20 cellular contexts compared by ENCODE assay signal in genomic region chr12:54970741-54971140, GRCh38. TPM values are rescaled to one million over a fixed set of nuclear protein-coding genes. Genes with fewer than 3 reads are reported as not detected.
DNase-seq lines count a peak whose midpoint lies in the region; ATAC-seq, FAIRE-seq and TF ChIP-seq lines count a peak whose summit lies in the region.
"Had no signal": no experiment of that assay in that cellular context is flagged by ENCODE, and none has a peak within 500 bp of the region (broad histone marks: within the 10 kb centered on the region; RNA-seq: fewer than 3 reads in every experiment).

No MANE protein-coding gene starts in this region.

- H3K4me1 ChIP-seq in CD8-positive, alpha-beta T cell (ENCODE audit: insufficient read depth, low read length), result peaks cover 77% of the 10 kb centered on the region
- H3K4me1 ChIP-seq in right atrium auricular region, result no peaks in the 10 kb centered on the region

- FAIRE-seq in GM19239 (lab: Jason Lieb, UNC), result no peak
- FAIRE-seq: GM12891, GM18507, H1 had no signal

- no peak overlapping the region for H3K4me3 Mint-ChIP-seq in activated CD4-positive, alpha-beta T cell treated with anti-CD3 and anti-CD28 coated beads for 36 hours
- no peak overlapping the region for H3K4me3 Mint-ChIP-seq in CD8-positive, alpha-beta T cell
- H3K4me3 Mint-ChIP-seq in activated naive CD8-positive, alpha-beta T cell, result peak overlapping the region; percentile 30

- TF ChIP-seq CTCF in CD8-positive, alpha-beta T cell (IDR thresholded peaks at IDR 0.05), result no peak
- no peak for TF ChIP-seq CTCF in right atrium auricular region (IDR thresholded peaks at IDR 0.05)

- CTCF ChIA-PET in activated CD4-positive, alpha-beta T cell treated with anti-CD3 and anti-CD28 coated beads for 36 hours (lab: Charles Lee), result interaction anchor here (0.6 to 12.3 kb wide), 7 partner anchors 9 to 374 kb away, joined by 3 to 123 read pairs (median 10); no protein-coding TSS in a partner anchor
- CTCF ChIA-PET in CD8-positive, alpha-beta T cell (lab: Charles Lee), result interaction anchor here (0.5 to 5.1 kb wide), 11 partner anchors 9 to 211 kb away, joined by 3 to 27 read pairs (median 6); partner anchors contain the start of genes MUCL1 and TESPA1

- no peak overlapping the region for H3K4me3 ChIP-seq in CD8-positive, alpha-beta T cell (ENCODE audit: low read depth, low read length)
- H3K4me3 ChIP-seq in right atrium auricular region, result no peak overlapping the region
- H3K4me3 ChIP-seq: BLaER1, MG63 had no signal

- H3K36me3 Mint-ChIP-seq in activated CD4-positive, alpha-beta T cell treated with anti-CD3 and anti-CD28 coated beads for 36 hours (ENCODE audit: low read depth), result peaks cover 74% of the 10 kb centered on the region
- H3K36me3 Mint-ChIP-seq in CD8-positive, alpha-beta T cell, result peaks cover 73% of the 10 kb centered on the region
- peaks cover 40% of the 10 kb centered on the region for H3K36me3 Mint-ChIP-seq in activated naive CD8-positive, alpha-beta T cell

- no peaks in the 10 kb centered on the region for H3K27me3 ChIP-seq in CD8-positive, alpha-beta T cell (ENCODE audit: insufficient read depth, low read length)
- H3K27me3 ChIP-seq in right atrium auricular region, result no peaks in the 10 kb centered on the region
- H3K27me3 ChIP-seq: BLaER1 had no signal

- no peak for DNase-seq in activated CD4-positive, alpha-beta T cell treated with anti-CD3 and anti-CD28 coated beads for 36 hours
- no peak for DNase-seq in activated CD4-positive, alpha-beta T cell treated with anti-CD3 and anti-CD28 coated beads for 1 hour
- no peak for DNase-seq in CD8-positive, alpha-beta T cell
- DNase-seq in head of caudate nucleus, result peak in 33 of 42 donors; percentile 19 to 86 (median 57)
- DNase-seq in GM19239 (ENCODE audit: insufficient read length, low spot score), result no peak
- no peak for DNase-seq in A172 (ENCODE audit: low spot score)
- DNase-seq in right atrium auricular region (ENCODE audit: low spot score), result no peak
- DNase-seq: 8988T, COR-L47, GF-D8, MG63, NCI-H1092, NCI-H2081 treated with DMSO at 0.1 percent for 48 hours, NCI-H510A treated with DMSO at 0.1 percent for 48 hours had no signal

- POLR2A ChIA-PET in activated CD4-positive, alpha-beta T cell treated with anti-CD3 and anti-CD28 coated beads for 36 hours (lab: Charles Lee), result no interaction called here
- POLR2A ChIA-PET in CD8-positive, alpha-beta T cell (lab: Charles Lee), result interaction anchor here (0.8 to 1.0 kb wide), 2 partner anchors 13 to 14 kb away, joined by 3 read pairs; no protein-coding TSS in a partner anchor

- H3K27me3 Mint-ChIP-seq in activated CD4-positive, alpha-beta T cell treated with anti-CD3 and anti-CD28 coated beads for 36 hours, result no peaks in the 10 kb centered on the region
- H3K27me3 Mint-ChIP-seq in CD8-positive, alpha-beta T cell (ENCODE audit: low read depth), result no peaks in the 10 kb centered on the region
- no peaks in the 10 kb centered on the region for H3K27me3 Mint-ChIP-seq in activated naive CD8-positive, alpha-beta T cell

- H3K9me3 ChIP-seq in CD8-positive, alpha-beta T cell (ENCODE audit: low read length), result no peaks in the 10 kb centered on the region
- H3K9me3 ChIP-seq in right atrium auricular region, result no peaks in the 10 kb centered on the region
- H3K9me3 ChIP-seq: BLaER1, MG63 had no signal

- ATAC-seq in activated CD4-positive, alpha-beta T cell treated with anti-CD3 and anti-CD28 coated beads for 36 hours, result no peak
- no peak for ATAC-seq in CD8-positive, alpha-beta T cell

- peak overlapping the region; percentile 21 for H3K27ac Mint-ChIP-seq in activated CD4-positive, alpha-beta T cell treated with anti-CD3 and anti-CD28 coated beads for 36 hours
- peak overlapping the region; percentile 83 for H3K27ac Mint-ChIP-seq in CD8-positive, alpha-beta T cell
- H3K27ac Mint-ChIP-seq in activated naive CD8-positive, alpha-beta T cell, result peak overlapping the region; percentile 83

- intact Hi-C loops in activated CD4-positive, alpha-beta T cell treated with anti-CD3 and anti-CD28 coated beads for 36 hours (cut with DNase I, micrococcal nuclease), result no loop called here
- intact Hi-C loops in CD8-positive, alpha-beta T cell (cut with DNase I, micrococcal nuclease), result loop anchor here in 1 of 2 experiments (2.0 kb wide), 1 partner anchor 14 kb away; the partner anchor contains the start of gene TESPA1
- intact Hi-C loops in head of caudate nucleus (cut with DNase I), result no loop called here

- H3K4me1 Mint-ChIP-seq in activated CD4-positive, alpha-beta T cell treated with anti-CD3 and anti-CD28 coated beads for 36 hours, result peaks cover 74% of the 10 kb centered on the region
- H3K4me1 Mint-ChIP-seq in CD8-positive, alpha-beta T cell (ENCODE audit: low read depth), result peaks cover 88% of the 10 kb centered on the region
- peaks cover 91% of the 10 kb centered on the region for H3K4me1 Mint-ChIP-seq in activated naive CD8-positive, alpha-beta T cell (ENCODE audit: low read depth)

- H3K27ac ChIP-seq in CD8-positive, alpha-beta T cell (ENCODE audit: low read depth, low read length), result no peak overlapping the region
- no peak overlapping the region for H3K27ac ChIP-seq in right atrium auricular region
- H3K27ac ChIP-seq: BLaER1 had no signal

- H3K9me3 Mint-ChIP-seq in activated CD4-positive, alpha-beta T cell treated with anti-CD3 and anti-CD28 coated beads for 36 hours (ENCODE audit: low read depth), result no peaks in the 10 kb centered on the region
- no peaks in the 10 kb centered on the region for H3K9me3 Mint-ChIP-seq in CD8-positive, alpha-beta T cell
- no peaks in the 10 kb centered on the region for H3K9me3 Mint-ChIP-seq in activated naive CD8-positive, alpha-beta T cell (ENCODE audit: low read depth)

- H3K36me3 ChIP-seq in CD8-positive, alpha-beta T cell (ENCODE audit: insufficient read depth, low read length), result peaks cover 18% of the 10 kb centered on the region
- no peaks in the 10 kb centered on the region for H3K36me3 ChIP-seq in right atrium auricular region
- H3K36me3 ChIP-seq: BLaER1, MG63 had no signal

RNA-seq across cellular contexts. Expression of gene TESPA1, which starts 13.8 kb away (rescaled TPM):
- 100 to 1,000 TPM in 1 of 2 experiments, 10 to 100 TPM in 1; 81.0 to 107 TPM for total RNA-seq in activated CD4-positive, alpha-beta T cell treated with anti-CD3 and anti-CD28 coated beads for 36 hours
- 10 to 100 TPM; 70.9 to 84.8 TPM for total RNA-seq in CD8-positive, alpha-beta T cell
- not detected in 2 replicates for total RNA-seq in A172 (2014; rRNA removed; shearing (Covaris generic))
- under 1 TPM in 1 of 2 donors, not detected in 1; 0.19 TPM for total RNA-seq in right atrium auricular region
- total RNA-seq: H1 had no signal

RNA-seq across cellular contexts. Expression of gene NEUROD4, which starts 49.0 kb away (rescaled TPM):
- not detected for total RNA-seq in activated CD4-positive, alpha-beta T cell treated with anti-CD3 and anti-CD28 coated beads for 36 hours
- total RNA-seq in CD8-positive, alpha-beta T cell, result not detected
- not detected in 2 replicates for total RNA-seq in A172 (2014; rRNA removed; shearing (Covaris generic))
- not detected for total RNA-seq in right atrium auricular region
- total RNA-seq: Daoy, H1 had no signal

Comparison
In these comparisons a context has a peak if more than half of its experiments do, and no peak if none do; other contexts are left out.
1. DNase-seq: peak in head of caudate nucleus (33 of 42); none in activated CD4-positive, alpha-beta T cell treated with anti-CD3 and anti-CD28 coated beads for 36 hours (single experiment), activated CD4-positive, alpha-beta T cell treated with anti-CD3 and anti-CD28 coated beads for 1 hour (single experiment), CD8-positive, alpha-beta T cell (0 of 7), GM19239 (single experiment), A172 (single experiment) and right atrium auricular region (single experiment).
2. H3K27ac Mint-ChIP-seq: peak in every context shown above with its lines; median percentile 83 in CD8-positive, alpha-beta T cell; 83 in activated naive CD8-positive, alpha-beta T cell; 21 in activated CD4-positive, alpha-beta T cell treated with anti-CD3 and anti-CD28 coated beads for 36 hours.
3. RNA of gene TESPA1, which starts 13.8 kb away (total RNA-seq): 81.0 to 107 TPM in activated CD4-positive, alpha-beta T cell treated with anti-CD3 and anti-CD28 coated beads for 36 hours and 70.9 to 84.8 TPM in CD8-positive, alpha-beta T cell; 0.19 TPM in right atrium auricular region and not detected in A172; every median in the first group is over 10 times any median in the second.